Comparison of ENCODE assay signal across 3 cellular contexts in genomic region chr22:36678477-36678876, GRCh38.
A peak's percentile ranks its signal among the peaks of the same experiment; 100 is the strongest.
TF ChIP-seq lines count a peak whose summit lies in the region.

No MANE protein-coding gene starts in this region.

TF ChIP-seq in HepG2, 621 proteins besides CTCF, POLR2A, EP300 and RAD21:
- no peak for TF ChIP-seq ZEB1 (IDR thresholded peaks at IDR 0.05; ENCODE audit: insufficient replicate concordance, low read depth)
- no peak for TF ChIP-seq ZNF121 (CRISPR knock-in tag; IDR thresholded peaks at IDR 0.05)
- no peak for TF ChIP-seq TSC22D2 (CRISPR knock-in tag; IDR thresholded peaks at IDR 0.05; ENCODE audit: borderline replicate concordance)
- TF ChIP-seq YEATS4 (CRISPR knock-in tag; IDR thresholded peaks at IDR 0.05; ENCODE audit: borderline replicate concordance): no peak
- peak; percentile 15; the same call in 1 of the 2 replicates for TF ChIP-seq ATF7 (IDR thresholded peaks at IDR 0.05)
- TF ChIP-seq ATF7 (CRISPR knock-in tag; IDR thresholded peaks at IDR 0.05): no peak
- TF ChIP-seq CEBPZ (IDR thresholded peaks at IDR 0.05; ENCODE audit: low read length): no peak
- no peak for TF ChIP-seq PLRG1 (conservative IDR thresholded peaks at IDR 0.05)

TF ChIP-seq in HEK293, 187 proteins besides CTCF, POLR2A, EP300 and RAD21:
- TF ChIP-seq ZNF701 (tag by site-specific recombination; IDR thresholded peaks at IDR 0.05) (no peak), SETDB1 (IDR thresholded peaks at IDR 0.05; ENCODE audit: insufficient read length, low read length) (no peak), EGR2 (tag by site-specific recombination; IDR thresholded peaks at IDR 0.05; ENCODE audit: low read depth) (peak; percentile 81), PRDM6 (tag by site-specific recombination; IDR thresholded peaks at IDR 0.05) (no peak), ZNF398 (tag by site-specific recombination; IDR thresholded peaks at IDR 0.05) (peak; percentile 83), SCRT2 (tag by site-specific recombination; IDR thresholded peaks at IDR 0.05) (peak; percentile 53), ZNF280C (tag by site-specific recombination; IDR thresholded peaks at IDR 0.05) (no peak), ZXDB (tag by site-specific recombination; IDR thresholded peaks at IDR 0.05) (no peak), ZFHX2 (tag by site-specific recombination; conservative IDR thresholded peaks at IDR 0.05) (peak; percentile 73), ZBTB20 (tag by site-specific recombination; IDR thresholded peaks at IDR 0.05) (no peak), ZSCAN23 (tag by site-specific recombination; IDR thresholded peaks at IDR 0.05) (no peak), REPIN1 (tag by site-specific recombination; IDR thresholded peaks at IDR 0.05; ENCODE audit: low read depth) (no peak), ZBTB7A (tag by site-specific recombination; IDR thresholded peaks at IDR 0.05; ENCODE audit: low read depth) (no peak), MYNN (tag by site-specific recombination; IDR thresholded peaks at IDR 0.05; ENCODE audit: borderline replicate concordance) (no peak)

TF ChIP-seq in H1, 55 proteins besides CTCF, POLR2A, EP300 and RAD21:
- TF ChIP-seq SP1 (IDR thresholded peaks at IDR 0.05; ENCODE audit: low read depth, low read length) (no peak), JUND (IDR thresholded peaks at IDR 0.05; ENCODE audit: low read length) (no peak), SRF (IDR thresholded peaks at IDR 0.05; ENCODE audit: low read depth, low read length) (no peak), TBP (IDR thresholded peaks at IDR 0.05; ENCODE audit: low read depth, low read length) (no peak)
TF ChIP-seq in H1: peak in this region for 0.
